14 cellular contexts compared by ENCODE assay signal in the genomic region with DNA sequence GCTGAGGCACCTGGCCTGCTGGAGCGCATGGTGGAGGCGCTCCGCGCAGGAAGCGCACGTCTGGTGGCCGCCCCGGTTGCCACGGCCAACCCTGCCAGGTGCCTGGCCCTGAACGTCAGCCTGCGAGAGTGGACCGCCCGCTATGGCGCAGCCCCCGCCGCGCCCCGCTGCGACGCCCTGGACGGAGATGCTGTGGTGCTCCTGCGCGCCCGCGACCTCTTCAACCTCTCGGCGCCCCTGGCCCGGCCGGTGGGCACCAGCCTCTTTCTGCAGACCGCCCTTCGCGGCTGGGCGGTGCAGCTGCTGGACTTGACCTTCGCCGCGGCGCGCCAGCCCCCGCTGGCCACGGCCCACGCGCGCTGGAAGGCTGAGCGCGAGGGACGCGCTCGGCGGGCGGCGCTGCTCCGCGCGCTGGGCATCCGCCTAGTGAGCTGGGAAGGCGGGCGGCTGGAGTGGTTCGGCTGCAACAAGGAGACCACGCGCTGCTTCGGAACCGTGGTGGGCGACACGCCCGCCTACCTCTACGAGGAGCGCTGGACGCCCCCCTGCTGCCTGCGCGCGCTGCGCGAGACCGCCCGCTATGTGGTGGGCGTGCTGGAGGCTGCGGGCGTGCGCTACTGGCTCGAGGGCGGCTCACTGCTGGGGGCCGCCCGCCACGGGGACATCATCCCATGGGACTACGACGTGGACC.
"Had no signal": no experiment of that assay in that cellular context is flagged by ENCODE, and none has a peak within 500 bp of the region (broad histone marks: within the 10 kb centered on the region; RNA-seq: fewer than 3 reads in every experiment).

No MANE protein-coding gene starts in this region.

- DNase-seq: activated CD4-positive, alpha-beta T cell treated with anti-CD3 and anti-CD28 coated beads, Interleukin-2, amount 50 U/mL, for 1 hour; activated CD8-positive, alpha-beta memory T cell treated with anti-CD3 and anti-CD28 coated beads for 24 hours; activated naive CD4-positive, alpha-beta T cell; activated naive CD8-positive, alpha-beta T cell treated with anti-CD3 and anti-CD28 coated beads, Interleukin-2, amount 10 ng/mL, durations not matched to agents 7 days and 5 days; mammary epithelial cell; naive B cell; stimulated activated CD4-positive, alpha-beta T cell treated with anti-CD3 and anti-CD28 coated beads, Interleukin-12 subunit alpha, Interleukin-12 subunit beta, amount 100 ng/mL, for 4 hours; stimulated activated CD4-positive, alpha-beta T cell treated with anti-CD3 and anti-CD28 coated beads, Interleukin-2, amount 100 ng/mL, for 24 hours; T-helper 9 cell; trophoblast cell had no signal

- H3K4me3 ChIP-seq: left lung, SK-N-MC had no signal

- H3K27me3 ChIP-seq: left lung had no signal

- FAIRE-seq: keratinocyte had no signal

- H3K9me3 ChIP-seq: left lung had no signal

- H3K27ac ChIP-seq: SK-N-MC had no signal

- ATAC-seq: activated CD4-positive, CD25-positive, alpha-beta regulatory T cell treated with anti-CD3 and anti-CD28 coated beads, Interleukin-2, amount 50 U/mL, for 24 hours had no signal
